ENCODE assay signal across 7 cellular contexts in the genomic region with DNA sequence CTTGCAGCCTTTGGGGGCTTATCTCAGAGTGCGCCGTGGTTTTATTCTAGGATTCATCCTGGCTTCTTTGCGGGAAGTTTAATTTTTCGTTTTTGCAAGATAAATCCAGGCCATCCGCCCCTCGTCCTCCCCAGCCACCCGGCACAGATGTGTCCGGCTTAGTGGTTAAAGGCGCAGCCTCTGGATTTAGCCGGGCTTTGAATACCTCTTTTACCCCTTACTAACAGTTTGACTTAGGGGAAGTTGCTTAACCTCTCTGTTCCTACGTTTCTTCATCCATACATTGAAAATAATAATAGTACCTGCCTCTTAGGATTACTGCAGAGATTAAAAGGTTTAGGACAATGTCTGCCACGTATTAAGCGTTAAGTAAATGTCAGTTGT. TPM values are rescaled to one million over a fixed set of nuclear protein-coding genes. Genes with fewer than 3 reads are reported as not detected.
A peak's percentile ranks its signal among the peaks of the same experiment; 100 is the strongest.
DNase-seq lines count a peak whose midpoint lies in the region; ATAC-seq and TF ChIP-seq lines count a peak whose summit lies in the region.

No MANE protein-coding gene starts in this region.

- peak overlapping the region; percentile 99 for H3K4me3 Mint-ChIP-seq in activated CD8-positive, alpha-beta T cell treated with anti-CD3 and anti-CD28 coated beads, Interleukin-2, amount 10 ng/mL, durations not matched to agents 7 days and 5 days

- CTCF ChIA-PET in activated CD8-positive, alpha-beta T cell treated with anti-CD3 and anti-CD28 coated beads, Interleukin-2, amount 10 ng/mL, durations not matched to agents 7 days and 5 days (lab: Charles Lee): interaction anchor here (1.2 to 6.0 kb wide), 8 partner anchors 10 to 119 kb away, joined by 3 to 40 read pairs (median 6); a partner anchor contains a TSS

- peak overlapping the region; percentile 89 for H3K27ac ChIP-seq in right cardiac atrium (ENCODE audit: low read length)

- H3K4me1 ChIP-seq in right cardiac atrium (ENCODE audit: control insufficient read depth, insufficient read depth, low read length): no peaks in the 10 kb centered on the region

- peak overlapping the region; percentile 100 for H3K4me3 ChIP-seq in right cardiac atrium (ENCODE audit: low read length)
- H3K4me3 ChIP-seq in retinal pigment epithelial cell (ENCODE audit: low read length): peak overlapping the region; percentile 83

- peak overlapping the region; percentile 98 for H3K27ac Mint-ChIP-seq in activated CD8-positive, alpha-beta T cell treated with anti-CD3 and anti-CD28 coated beads, Interleukin-2, amount 10 ng/mL, durations not matched to agents 7 days and 5 days

- H3K9me3 ChIP-seq in right cardiac atrium (ENCODE audit: control insufficient read depth, low read length): no peaks in the 10 kb centered on the region

- H3K27me3 ChIP-seq in right cardiac atrium (ENCODE audit: control insufficient read depth, insufficient read depth): no peaks in the 10 kb centered on the region

- H3K36me3 Mint-ChIP-seq in activated CD8-positive, alpha-beta T cell treated with anti-CD3 and anti-CD28 coated beads, Interleukin-2, amount 10 ng/mL, durations not matched to agents 7 days and 5 days (ENCODE audit: low read depth): peaks cover 40% of the 10 kb centered on the region

- WGBS in right cardiac atrium: under 1% methylated on average over 13 of the region's 13 CpGs

- H3K27me3 Mint-ChIP-seq in activated CD8-positive, alpha-beta T cell treated with anti-CD3 and anti-CD28 coated beads, Interleukin-2, amount 10 ng/mL, durations not matched to agents 7 days and 5 days (ENCODE audit: low read depth): peaks cover 5% of the 10 kb centered on the region

- H3K4me1 Mint-ChIP-seq in activated CD8-positive, alpha-beta T cell treated with anti-CD3 and anti-CD28 coated beads, Interleukin-2, amount 10 ng/mL, durations not matched to agents 7 days and 5 days (ENCODE audit: low read depth): peaks cover 41% of the 10 kb centered on the region

- intact Hi-C loops in right cardiac atrium (cut with DNase I): no loop called here

- POLR2A ChIA-PET in activated CD8-positive, alpha-beta T cell treated with anti-CD3 and anti-CD28 coated beads, Interleukin-2, amount 10 ng/mL, durations not matched to agents 7 days and 5 days (lab: Charles Lee): interaction anchor here (1.0 to 1.6 kb wide), 4 partner anchors 39 to 233 kb away, joined by 3 to 7 read pairs (median 4); a partner anchor contains a TSS

- no peak for TF ChIP-seq CTCF in retinal pigment epithelial cell (conservative IDR thresholded peaks at IDR 0.05; ENCODE audit: low read depth, low read length)

- peak; percentile 17 for ATAC-seq in GM21381 (IDR thresholded peaks at IDR 0.05; ENCODE audit: unreplicated experiment)
- ATAC-seq in activated CD8-positive, alpha-beta T cell treated with anti-CD3 and anti-CD28 coated beads, Interleukin-2, amount 10 ng/mL, durations not matched to agents 7 days and 5 days: peak; percentile 4
- peak in 1 of 2 donors; percentile 13 for ATAC-seq in right cardiac atrium

- peak; percentile 48 for DNase-seq in EH (ENCODE audit: low read depth)
- DNase-seq in LoVo (ENCODE audit: low spot score): peak; percentile 29
- no peak for DNase-seq in activated CD8-positive, alpha-beta T cell treated with anti-CD3 and anti-CD28 coated beads, Interleukin-2, amount 10 ng/mL, durations not matched to agents 7 days and 5 days
- DNase-seq in right cardiac atrium: peak in 2 of 3 donors; percentile 20 to 54
- DNase-seq in retinal pigment epithelial cell (ENCODE audit: low read depth): no peak
- no peak for DNase-seq in stimulated activated naive CD4-positive, alpha-beta T cell treated with Interleukin-2 at 50 U/mL for 16 hours (lab: John Stamatoyannopoulos, UW)

- no peaks in the 10 kb centered on the region for H3K9me3 Mint-ChIP-seq in activated CD8-positive, alpha-beta T cell treated with anti-CD3 and anti-CD28 coated beads, Interleukin-2, amount 10 ng/mL, durations not matched to agents 7 days and 5 days (ENCODE audit: insufficient read depth)

RNA-seq across cellular contexts. Expression of a gene that starts 0.7 kb away (rescaled TPM):
- 10 to 100 TPM; 57.2 to 70.1 TPM for total RNA-seq in activated CD8-positive, alpha-beta T cell treated with anti-CD3 and anti-CD28 coated beads, Interleukin-2, amount 10 ng/mL, durations not matched to agents 7 days and 5 days
- 1 to 10 TPM; 5.0 to 5.6 (median 5.3) TPM for total RNA-seq in right cardiac atrium
- polyA plus RNA-seq in right cardiac atrium: 1.6 TPM

RNA-seq across cellular contexts. Expression of a gene that starts 40.3 kb away (rescaled TPM):
- 1 to 10 TPM; 8.0 to 8.2 TPM for total RNA-seq in activated CD8-positive, alpha-beta T cell treated with anti-CD3 and anti-CD28 coated beads, Interleukin-2, amount 10 ng/mL, durations not matched to agents 7 days and 5 days
- total RNA-seq in right cardiac atrium: 10 to 100 TPM; 25.4 to 39.4 (median 28.1) TPM
- polyA plus RNA-seq in right cardiac atrium: 13.0 TPM

Comparison
In these comparisons a context has a peak if more than half of its experiments do, and no peak if none do; other contexts are left out.
1. DNase-seq: peak in EH (single experiment), LoVo (single experiment) and right cardiac atrium (2 of 3); none in activated CD8-positive, alpha-beta T cell treated with anti-CD3 and anti-CD28 coated beads, Interleukin-2, amount 10 ng/mL, durations not matched to agents 7 days and 5 days (single experiment), retinal pigment epithelial cell (single experiment) and stimulated activated naive CD4-positive, alpha-beta T cell treated with Interleukin-2 at 50 U/mL for 16 hours (single experiment).
2. RNA of a gene that starts 0.7 kb away (total RNA-seq): 57.2 to 70.1 TPM in activated CD8-positive, alpha-beta T cell treated with anti-CD3 and anti-CD28 coated beads, Interleukin-2, amount 10 ng/mL, durations not matched to agents 7 days and 5 days; 5.0 to 5.6 TPM in right cardiac atrium; every median in the first group is over 4 times any median in the second.